9 cellular contexts compared by ENCODE assay signal in genomic region chr13:109778102-109778542, GRCh38. TPM values are rescaled to one million over a fixed set of nuclear protein-coding genes. Genes with fewer than 3 reads are reported as not detected.
DNase-seq lines count a peak whose midpoint lies in the region; ATAC-seq and TF ChIP-seq lines count a peak whose summit lies in the region.
"Had no signal": no experiment of that assay in that cellular context is flagged by ENCODE, and none has a peak within 500 bp of the region (broad histone marks: within the 10 kb centered on the region; RNA-seq: fewer than 3 reads in every experiment).

No MANE protein-coding gene starts in this region.

- CTCF ChIA-PET in CD8-positive, alpha-beta memory T cell (lab: Charles Lee) = no interaction called here

- peaks cover 0 to 2% of the 10 kb centered on the region in 2 donors for H3K27me3 Mint-ChIP-seq in CD8-positive, alpha-beta memory T cell
- H3K27me3 Mint-ChIP-seq in activated naive CD8-positive, alpha-beta T cell treated with anti-CD3 and anti-CD28 coated beads for 36 hours = no peaks in the 10 kb centered on the region
- H3K27me3 Mint-ChIP-seq: dendritic cell treated with granulocyte-macrophage colony-stimulating factor and Interleukin-4, amounts not matched to agents 40 ng/mL and 50 ng/mL, for 4 days had no signal

- peaks cover 48% of the 10 kb centered on the region for H3K4me1 ChIP-seq in CD8-positive, alpha-beta memory T cell (ENCODE audit: insufficient read depth, low read length)
- peaks cover 42% of the 10 kb centered on the region for H3K4me1 ChIP-seq in Loucy (ENCODE audit: insufficient read depth, low read length, poor library complexity, severe bottlenecking)
- H3K4me1 ChIP-seq in left lung = peaks cover 24 to 71% of the 10 kb centered on the region in 2 donors

- H3K9me3 Mint-ChIP-seq in CD8-positive, alpha-beta memory T cell = no peaks in the 10 kb centered on the region
- H3K9me3 Mint-ChIP-seq in activated naive CD8-positive, alpha-beta T cell treated with anti-CD3 and anti-CD28 coated beads for 36 hours = no peaks in the 10 kb centered on the region

- H3K79me2 ChIP-seq in Loucy (ENCODE audit: insufficient read depth, low read length) = no peaks in the 10 kb centered on the region

- H3K4me1 Mint-ChIP-seq in CD8-positive, alpha-beta memory T cell = peaks cover 44 to 49% (median 48%) of the 10 kb centered on the region in 3 donors
- peaks cover 54% of the 10 kb centered on the region for H3K4me1 Mint-ChIP-seq in activated naive CD8-positive, alpha-beta T cell treated with anti-CD3 and anti-CD28 coated beads for 36 hours

- peaks cover 5% of the 10 kb centered on the region for H4K20me1 ChIP-seq in Loucy (ENCODE audit: insufficient read depth, low read length, poor library complexity, severe bottlenecking)

- ATAC-seq in left lung (peak; percentile 52), HG02852 (IDR thresholded peaks at IDR 0.05; ENCODE audit: unreplicated experiment) (no peak)

- H3K27me3 ChIP-seq in CD8-positive, alpha-beta memory T cell (ENCODE audit: insufficient read depth, low read length, poor library complexity, severe bottlenecking) = no peaks in the 10 kb centered on the region
- H3K27me3 ChIP-seq in Loucy (ENCODE audit: insufficient read depth, low read length, poor library complexity, severe bottlenecking) = no peaks in the 10 kb centered on the region
- no peaks in the 10 kb centered on the region for H3K27me3 ChIP-seq in left lung

- peaks cover 5 to 9% (median 8%) of the 10 kb centered on the region in 3 donors for H3K36me3 Mint-ChIP-seq in CD8-positive, alpha-beta memory T cell
- peaks cover 2% of the 10 kb centered on the region for H3K36me3 Mint-ChIP-seq in activated naive CD8-positive, alpha-beta T cell treated with anti-CD3 and anti-CD28 coated beads for 36 hours

- TF ChIP-seq CTCF in Loucy (conservative IDR thresholded peaks at IDR 0.05; ENCODE audit: low read length) = no peak
- no peak for TF ChIP-seq CTCF in left lung (IDR thresholded peaks at IDR 0.05)

- H3K4me3 Mint-ChIP-seq in CD8-positive, alpha-beta memory T cell = peak overlapping the region in 3 of 7 donors; percentile 7 to 63 (median 19)
- peak overlapping the region; percentile 48 for H3K4me3 Mint-ChIP-seq in activated naive CD8-positive, alpha-beta T cell treated with anti-CD3 and anti-CD28 coated beads for 36 hours
- H3K4me3 Mint-ChIP-seq: dendritic cell treated with granulocyte-macrophage colony-stimulating factor and Interleukin-4, amounts not matched to agents 40 ng/mL and 50 ng/mL, for 4 days had no signal

- intact Hi-C loops in left lung (cut with DNase I) = no loop called here

- H3K9me3 ChIP-seq in CD8-positive, alpha-beta memory T cell (ENCODE audit: low read length) = no peaks in the 10 kb centered on the region
- no peaks in the 10 kb centered on the region for H3K9me3 ChIP-seq in Loucy (ENCODE audit: insufficient read depth, low read depth, low read length)
- H3K9me3 ChIP-seq in left lung = no peaks in the 10 kb centered on the region

- POLR2A ChIA-PET in CD8-positive, alpha-beta memory T cell (lab: Charles Lee) = no interaction called here

- no peak overlapping the region for H2AFZ ChIP-seq in Loucy (ENCODE audit: low read length)

- no peaks in the 10 kb centered on the region for H3K36me3 ChIP-seq in CD8-positive, alpha-beta memory T cell (ENCODE audit: insufficient read depth, low read length)
- H3K36me3 ChIP-seq in Loucy (ENCODE audit: insufficient read depth, low read length) (no peaks in the 10 kb centered on the region), left lung (peaks cover 0 to 26% of the 10 kb centered on the region in 2 donors)

- peak overlapping the region; percentile 82 for H3K4me2 ChIP-seq in Loucy (ENCODE audit: low read depth, low read length, poor library complexity, severe bottlenecking)

- peaks cover 9% of the 10 kb centered on the region; the same call in 1 of the 2 replicates for H3F3A ChIP-seq in Loucy (ENCODE audit: low read depth)

- no peak overlapping the region for H3K27ac ChIP-seq in CD8-positive, alpha-beta memory T cell (ENCODE audit: low read depth, low read length)
- peak overlapping the region in 1 of 2 donors; percentile 35 for H3K27ac ChIP-seq in left lung

- DNase-seq in CD8-positive, alpha-beta memory T cell = no peak
- no peak for DNase-seq in activated naive CD8-positive, alpha-beta T cell treated with anti-CD3 and anti-CD28 coated beads for 36 hours
- no peak for DNase-seq in left lung
- no peak for DNase-seq in NCI-H226
- DNase-seq in HK-2 (ENCODE audit: unreplicated experiment) = no peak
- DNase-seq in stimulated activated CD4-positive, alpha-beta T cell treated with anti-CD3 and anti-CD28 coated beads, Interleukin-4, amount 100 ng/mL, for 24 hours = no peak

- no peak overlapping the region for H3K9ac ChIP-seq in Loucy (ENCODE audit: low read depth, low read length, poor library complexity, severe bottlenecking)

- H3K27ac Mint-ChIP-seq in CD8-positive, alpha-beta memory T cell = peak overlapping the region in 5 of 8 donors; percentile 10 to 70 (median 42)
- peak overlapping the region; percentile 72 for H3K27ac Mint-ChIP-seq in activated naive CD8-positive, alpha-beta T cell treated with anti-CD3 and anti-CD28 coated beads for 36 hours
- H3K27ac Mint-ChIP-seq: dendritic cell treated with granulocyte-macrophage colony-stimulating factor and Interleukin-4, amounts not matched to agents 40 ng/mL and 50 ng/mL, for 4 days had no signal

- H3K4me3 ChIP-seq in CD8-positive, alpha-beta memory T cell (ENCODE audit: low read length) = no peak overlapping the region
- H3K4me3 ChIP-seq in Loucy (ENCODE audit: low read length, poor library complexity, severe bottlenecking) (peak overlapping the region; percentile 56), left lung (no peak overlapping the region)

- no peaks in the 10 kb centered on the region for H3K9me2 ChIP-seq in Loucy (replicated peaks; ENCODE audit: low read depth, low read length)

RNA-seq across cellular contexts. Expression of gene IRS2, which starts 8.3 kb away (rescaled TPM):
- total RNA-seq in CD8-positive, alpha-beta memory T cell = 1 to 10 TPM; 1.7 to 2.1 TPM
- 2.3 TPM for polyA plus RNA-seq in CD8-positive, alpha-beta memory T cell
- 1 to 10 TPM; 1.8 to 1.9 TPM for total RNA-seq in activated naive CD8-positive, alpha-beta T cell treated with anti-CD3 and anti-CD28 coated beads for 36 hours
- total RNA-seq in left lung = 10 to 100 TPM in 1 of 2 donors, 1 to 10 TPM in 1; 9.4 to 15.8 TPM
